11 cellular contexts compared by ENCODE assay signal in the genomic region with DNA sequence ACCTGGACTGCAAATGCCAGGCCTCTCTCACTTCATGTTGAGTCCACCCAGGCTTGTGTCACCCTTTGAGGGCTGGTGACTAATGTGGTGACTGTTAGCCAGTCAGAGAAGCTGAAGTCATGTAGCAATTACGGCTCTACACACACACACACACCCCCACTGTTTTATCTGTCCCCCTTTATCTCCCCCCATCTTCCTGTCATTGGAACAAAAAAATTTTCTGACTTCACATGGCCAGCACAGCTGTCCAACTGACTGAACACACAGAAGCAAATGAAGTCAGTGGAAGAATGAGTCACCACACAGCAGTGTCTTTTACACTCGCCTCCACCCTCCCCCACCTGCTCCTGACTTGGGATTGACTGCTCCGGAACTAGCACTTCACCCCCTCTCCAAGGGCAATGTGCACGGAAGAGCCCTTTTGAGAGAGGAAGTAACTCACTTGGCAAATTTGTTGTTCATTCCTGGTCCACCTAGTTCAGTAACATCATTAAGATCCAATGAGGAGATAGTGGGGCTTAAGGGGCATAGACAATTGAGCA.
DNase-seq lines count a peak whose midpoint lies in the region; ATAC-seq and TF ChIP-seq lines count a peak whose summit lies in the region.
"Had no signal": no experiment of that assay in that cellular context is flagged by ENCODE, and none has a peak within 500 bp of the region (broad histone marks: within the 10 kb centered on the region; RNA-seq: fewer than 3 reads in every experiment).

No MANE protein-coding gene starts in this region.

- TF ChIP-seq RAD21 in SK-N-SH (IDR thresholded peaks at IDR 0.05; ENCODE audit: low read length) = no peak

- no peaks in the 10 kb centered on the region for H3K9me3 Mint-ChIP-seq in T-helper 2 cell treated with Interferon-gamma antibody and Interleukin-4, amounts not matched to agents 5 μg/mL and 100 μg/mL, for 36 hours
- H3K9me3 Mint-ChIP-seq in activated T-helper 1 cell treated with anti-CD3 and anti-CD28 coated beads, Interleukin-12 subunit alpha, Interleukin-12 subunit beta, Interleukin-2, Interleukin-4 antibody, amounts not matched to agents 30 ng/mL and 10 ng/mL and 1 ng/mL, durations not matched to agents 14 hours and 24 hours and 36 hours = no peaks in the 10 kb centered on the region

- no peaks in the 10 kb centered on the region for H3K9me2 ChIP-seq in SK-N-SH
- H3K9me2 ChIP-seq in hepatocyte (replicated peaks; ENCODE audit: insufficient read depth) = no peaks in the 10 kb centered on the region

- peaks cover 2 to 11% of the 10 kb centered on the region in 2 experiments; a peak in 2 of 4 replicates for H3K4me1 ChIP-seq in SK-N-SH (ENCODE audit: control insufficient read depth in 1 of 2, insufficient read depth in 2 of 2, low read depth in 1 of 2, low read length in 1 of 2)
- no peaks in the 10 kb centered on the region for H3K4me1 ChIP-seq in hepatocyte (ENCODE audit: insufficient read depth)

- peaks cover 1% of the 10 kb centered on the region for H3K27me3 Mint-ChIP-seq in T-helper 2 cell treated with Interferon-gamma antibody and Interleukin-4, amounts not matched to agents 5 μg/mL and 100 μg/mL, for 36 hours (ENCODE audit: low read depth)
- peaks cover 2% of the 10 kb centered on the region for H3K27me3 Mint-ChIP-seq in activated T-helper 1 cell treated with anti-CD3 and anti-CD28 coated beads, Interleukin-12 subunit alpha, Interleukin-12 subunit beta, Interleukin-2, Interleukin-4 antibody, amounts not matched to agents 30 ng/mL and 10 ng/mL and 1 ng/mL, durations not matched to agents 14 hours and 24 hours and 36 hours (ENCODE audit: insufficient read depth)

- no peaks in the 10 kb centered on the region for H4K20me1 ChIP-seq in SK-N-SH (ENCODE audit: insufficient read depth)
- H4K20me1 ChIP-seq in hepatocyte (ENCODE audit: insufficient read depth, poor library complexity, severe bottlenecking) = no peaks in the 10 kb centered on the region

- DNase-seq in A172 (ENCODE audit: low spot score) (peak; percentile 85), HFF-Myc (ENCODE audit: extremely low read depth, low read depth) (peak; percentile 51), SK-N-SH (no peak), hepatocyte (ENCODE audit: low spot score) (peak; percentile 84)
- DNase-seq in T-helper 2 cell treated with Interferon-gamma antibody and Interleukin-4, amounts not matched to agents 5 μg/mL and 100 μg/mL, for 36 hours (ENCODE audit: low spot score) = no peak
- DNase-seq in activated T-helper 1 cell treated with anti-CD3 and anti-CD28 coated beads, Interleukin-12 subunit alpha, Interleukin-12 subunit beta, Interleukin-2, Interleukin-4 antibody, amounts not matched to agents 30 ng/mL and 10 ng/mL and 1 ng/mL, durations not matched to agents 14 hours and 24 hours and 36 hours (ENCODE audit: low spot score) = no peak
- no peak for DNase-seq in activated CD8-positive, alpha-beta memory T cell treated with anti-CD3 and anti-CD28 coated beads, Interleukin-2, amount 50 U/mL, for 48 hours
- DNase-seq: stimulated activated CD4-positive, alpha-beta T cell treated with anti-CD3 and anti-CD28 coated beads, Interleukin-12 subunit alpha, Interleukin-12 subunit beta, amount 100 ng/mL, for 4 hours; T-helper 9 cell had no signal

- no peaks in the 10 kb centered on the region for H3K4me1 Mint-ChIP-seq in T-helper 2 cell treated with Interferon-gamma antibody and Interleukin-4, amounts not matched to agents 5 μg/mL and 100 μg/mL, for 36 hours (ENCODE audit: low read depth)
- H3K4me1 Mint-ChIP-seq in activated T-helper 1 cell treated with anti-CD3 and anti-CD28 coated beads, Interleukin-12 subunit alpha, Interleukin-12 subunit beta, Interleukin-2, Interleukin-4 antibody, amounts not matched to agents 30 ng/mL and 10 ng/mL and 1 ng/mL, durations not matched to agents 14 hours and 24 hours and 36 hours (ENCODE audit: low read depth) = no peaks in the 10 kb centered on the region

- H3F3A ChIP-seq in SK-N-SH (replicated peaks; ENCODE audit: insufficient read depth) = no peaks in the 10 kb centered on the region

- H3K36me3 ChIP-seq in SK-N-SH (replicated peaks in 1 of 2; ENCODE audit: control insufficient read depth in 1 of 2, insufficient read depth in 2 of 2, low read length in 1 of 2) (no peaks in the 10 kb centered on the region), hepatocyte (replicated peaks; ENCODE audit: insufficient read depth, low read depth) (no peaks in the 10 kb centered on the region)

- H3K9ac ChIP-seq in SK-N-SH = no peak overlapping the region

- POLR2A ChIA-PET in SK-N-SH (lab: Yijun Ruan, JAX) = no interaction called here

- WGBS in SK-N-SH (ENCODE audit: low lambda C conversion rate) = 4% methylated on average over 4 of the region's 4 CpGs
- 17% methylated on average over 4 of the region's 4 CpGs for WGBS in hepatocyte (ENCODE audit: low lambda C conversion rate, missing lambda C conversion rate)

- intact Hi-C loops in activated T-helper 1 cell treated with anti-CD3 and anti-CD28 coated beads, Interleukin-12 subunit alpha, Interleukin-12 subunit beta, Interleukin-2, Interleukin-4 antibody, amounts not matched to agents 30 ng/mL and 10 ng/mL and 1 ng/mL, durations not matched to agents 14 hours and 24 hours and 36 hours (cut with micrococcal nuclease) = no loop called here

- no peaks in the 10 kb centered on the region for H3K36me3 Mint-ChIP-seq in T-helper 2 cell treated with Interferon-gamma antibody and Interleukin-4, amounts not matched to agents 5 μg/mL and 100 μg/mL, for 36 hours (ENCODE audit: low read depth)
- no peaks in the 10 kb centered on the region for H3K36me3 Mint-ChIP-seq in activated T-helper 1 cell treated with anti-CD3 and anti-CD28 coated beads, Interleukin-12 subunit alpha, Interleukin-12 subunit beta, Interleukin-2, Interleukin-4 antibody, amounts not matched to agents 30 ng/mL and 10 ng/mL and 1 ng/mL, durations not matched to agents 14 hours and 24 hours and 36 hours (ENCODE audit: low read depth)

- H3K27ac ChIP-seq in SK-N-SH (ENCODE audit: low read depth in 2 of 2, low read length in 1 of 2) (no peak overlapping the region), hepatocyte (peak overlapping the region; percentile 65)

- no peak overlapping the region for H3K4me3 Mint-ChIP-seq in T-helper 2 cell treated with Interferon-gamma antibody and Interleukin-4, amounts not matched to agents 5 μg/mL and 100 μg/mL, for 36 hours
- no peak overlapping the region for H3K4me3 Mint-ChIP-seq in activated T-helper 1 cell treated with anti-CD3 and anti-CD28 coated beads, Interleukin-12 subunit alpha, Interleukin-12 subunit beta, Interleukin-2, Interleukin-4 antibody, amounts not matched to agents 30 ng/mL and 10 ng/mL and 1 ng/mL, durations not matched to agents 14 hours and 24 hours and 36 hours

- no peaks in the 10 kb centered on the region for H3K79me2 ChIP-seq in SK-N-SH (ENCODE audit: insufficient read depth)
- H3K79me2 ChIP-seq in hepatocyte = no peaks in the 10 kb centered on the region

- H2AFZ ChIP-seq in SK-N-SH (ENCODE audit: low read depth) (no peak overlapping the region), hepatocyte (no peak overlapping the region)

- CTCF ChIA-PET in SK-N-SH (lab: Yijun Ruan, JAX) = no interaction called here

- H3K27me3 ChIP-seq in SK-N-SH (ENCODE audit: insufficient read depth) = no peaks in the 10 kb centered on the region
- H3K27me3 ChIP-seq in hepatocyte = no peaks in the 10 kb centered on the region
- H3K27me3 ChIP-seq: dorsolateral prefrontal cortex had no signal

- TF ChIP-seq EP300 in SK-N-SH (IDR thresholded peaks at IDR 0.05; ENCODE audit: borderline replicate concordance in 1 of 2, low read depth in 1 of 2, low read length in 1 of 2) = peak in 1 of 2 experiments; percentile 27; a peak in 1 of 4 replicates

- ATAC-seq in GM21619 (IDR thresholded peaks at IDR 0.05; ENCODE audit: unreplicated experiment) = no peak

- no peak for TF ChIP-seq CTCF in HFF-Myc (IDR thresholded peaks at IDR 0.05; ENCODE audit: low read depth, low read length, missing control alignments)
- TF ChIP-seq CTCF in SK-N-SH (IDR thresholded peaks at IDR 0.05) = no peak
- TF ChIP-seq CTCF in hepatocyte (IDR thresholded peaks at IDR 0.05; ENCODE audit: poor library complexity) = no peak

- H3K4me2 ChIP-seq in SK-N-SH = peak overlapping the region; percentile 21; the same call in 1 of the 2 replicates
- H3K4me2 ChIP-seq in hepatocyte = no peak overlapping the region

- H3K27ac Mint-ChIP-seq in T-helper 2 cell treated with Interferon-gamma antibody and Interleukin-4, amounts not matched to agents 5 μg/mL and 100 μg/mL, for 36 hours = no peak overlapping the region
- H3K27ac Mint-ChIP-seq in activated T-helper 1 cell treated with anti-CD3 and anti-CD28 coated beads, Interleukin-12 subunit alpha, Interleukin-12 subunit beta, Interleukin-2, Interleukin-4 antibody, amounts not matched to agents 30 ng/mL and 10 ng/mL and 1 ng/mL, durations not matched to agents 14 hours and 24 hours and 36 hours = no peak overlapping the region

- H3K9me3 ChIP-seq in SK-N-SH (no peaks in the 10 kb centered on the region), hepatocyte (ENCODE audit: low read depth) (no peaks in the 10 kb centered on the region)

- H3K4me3 ChIP-seq in HFF-Myc (replicated peaks; ENCODE audit: low read depth, low read length) (no peak overlapping the region), SK-N-SH (ENCODE audit: low read depth in 2 of 2, low read length in 1 of 2) (no peak overlapping the region), hepatocyte (no peak overlapping the region)
- H3K4me3 ChIP-seq: dorsolateral prefrontal cortex had no signal

TF ChIP-seq in SK-N-SH, 30 proteins besides CTCF, POLR2A, EP300 and RAD21:
- TF ChIP-seq JUND (IDR thresholded peaks at IDR 0.05) = peak; percentile 52
- TF ChIP-seq, protein P1, sequence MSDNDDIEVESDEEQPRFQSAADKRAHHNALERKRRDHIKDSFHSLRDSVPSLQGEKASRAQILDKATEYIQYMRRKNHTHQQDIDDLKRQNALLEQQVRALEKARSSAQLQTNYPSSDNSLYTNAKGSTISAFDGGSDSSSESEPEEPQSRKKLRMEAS (IDR thresholded peaks at IDR 0.05; ENCODE audit: low read depth) = no peak
- TF ChIP-seq TCF12 (IDR thresholded peaks at IDR 0.05) = peak; percentile 54; the same call in 1 of the 2 replicates
- peak; percentile 50 for TF ChIP-seq FOSL2 (IDR thresholded peaks at IDR 0.05; ENCODE audit: borderline replicate concordance, low read depth)
TF ChIP-seq in SK-N-SH: peak in this region for 3.

Comparison
In these comparisons a context has a peak if more than half of its experiments do, and no peak if none do; other contexts are left out.
1. DNase-seq: peak in A172 (single experiment), HFF-Myc (single experiment) and hepatocyte (single experiment); none in SK-N-SH (single experiment), T-helper 2 cell treated with Interferon-gamma antibody and Interleukin-4, amounts not matched to agents 5 μg/mL and 100 μg/mL, for 36 hours (single experiment), activated T-helper 1 cell treated with anti-CD3 and anti-CD28 coated beads, Interleukin-12 subunit alpha, Interleukin-12 subunit beta, Interleukin-2, Interleukin-4 antibody, amounts not matched to agents 30 ng/mL and 10 ng/mL and 1 ng/mL, durations not matched to agents 14 hours and 24 hours and 36 hours (single experiment) and activated CD8-positive, alpha-beta memory T cell treated with anti-CD3 and anti-CD28 coated beads, Interleukin-2, amount 50 U/mL, for 48 hours (single experiment).